In the genomic region with DNA sequence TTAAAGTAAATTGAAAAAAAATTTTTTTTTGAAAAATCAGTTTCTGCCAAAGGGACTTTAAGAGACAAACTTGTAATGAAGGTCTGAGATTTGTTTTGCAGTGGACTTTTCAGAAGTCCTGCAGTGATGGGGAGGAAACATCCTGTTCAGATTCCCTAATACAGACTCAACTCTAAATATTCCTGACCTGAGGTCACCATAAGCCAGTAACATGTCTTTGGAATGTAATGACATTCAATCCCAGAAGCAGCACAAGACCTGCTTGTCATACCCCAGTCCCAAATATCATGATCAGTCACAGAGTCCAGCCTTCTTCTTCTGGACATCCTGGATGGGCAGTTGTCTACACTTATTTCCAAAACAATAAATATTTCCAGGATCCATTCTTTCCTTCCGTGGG, we compare ENCODE assay signal across 35 cellular contexts.
"Had no signal": no experiment of that assay in that cellular context is flagged by ENCODE, and none has a peak within 500 bp of the region (broad histone marks: within the 10 kb centered on the region; RNA-seq: fewer than 3 reads in every experiment).

No MANE protein-coding gene starts in this region.

- H3K4me3 Mint-ChIP-seq: activated B cell treated with CpG ODN at 0.5 μM for 24 hours; activated CD8-positive, alpha-beta T cell treated with anti-CD3 and anti-CD28 coated beads for 36 hours; activated naive CD4-positive, alpha-beta T cell treated with anti-CD3 and anti-CD28 coated beads, Interleukin-2, amount 10 ng/mL, durations not matched to agents 7 days and 5 days; activated naive CD8-positive, alpha-beta T cell; activated naive CD8-positive, alpha-beta T cell treated with anti-CD3 and anti-CD28 coated beads, Interleukin-2, amount 50 U/mL, for 24 hours; activated T-helper 1 cell treated with anti-CD3 and anti-CD28 coated beads, Interleukin-12 subunit alpha, Interleukin-12 subunit beta, Interleukin-2, Interleukin-4 antibody, amounts not matched to agents 30 ng/mL and 10 ng/mL and 1 ng/mL, durations not matched to agents 14 hours and 24 hours and 36 hours; T-cell had no signal

- H3K4me3 ChIP-seq: MG63 had no signal

- H3K9me3 ChIP-seq: MG63 had no signal

- H3K27me3 ChIP-seq: brain microvascular endothelial cell, MG63 had no signal

- H3K4me1 Mint-ChIP-seq: activated naive CD4-positive, alpha-beta T cell treated with anti-CD3 and anti-CD28 coated beads, Interleukin-2, amount 10 ng/mL, durations not matched to agents 7 days and 5 days; activated naive CD8-positive, alpha-beta T cell treated with anti-CD3 and anti-CD28 coated beads, Interleukin-2, amount 50 U/mL, for 24 hours; T-cell had no signal

- DNase-seq: activated B cell treated with CpG ODN at 0.5 μM for 24 hours; activated CD4-positive, alpha-beta T cell treated with anti-CD3 and anti-CD28 coated beads for 4 hours; activated CD4-positive, alpha-beta T cell treated with anti-CD3 and anti-CD28 coated beads, Interleukin-2, amount 50 U/mL, for 4 hours; activated CD4-positive, CD25-positive, alpha-beta regulatory T cell treated with anti-CD3 and anti-CD28 coated beads, Interleukin-2, amount 50 U/mL, for 72 hours; activated CD8-positive, alpha-beta T cell treated with anti-CD3 and anti-CD28 coated beads for 36 hours; activated effector memory CD4-positive, alpha-beta T cell treated with Interleukin-2 at 50 U/mL for 16 hours; activated naive CD4-positive, alpha-beta T cell treated with anti-CD3 and anti-CD28 coated beads, Interleukin-2, amount 10 ng/mL, durations not matched to agents 7 days and 5 days; activated naive CD8-positive, alpha-beta T cell treated with anti-CD3 and anti-CD28 coated beads, Interleukin-2, amount 50 U/mL, for 24 hours; activated T-cell treated with anti-CD3 and anti-CD28 coated beads, Interleukin-2, amount 50 U/mL, for 1 hour; aorta; brain microvascular endothelial cell; central memory CD4-positive, alpha-beta T cell; Kasumi-1; KG1; MG63; NCI-H1048; NCI-H1105 treated with DMSO at 0.1 percent for 48 hours; NCI-H1436; NCI-H1694; NCI-H1930; NCI-H2081 treated with DMSO at 0.1 percent for 48 hours; NCI-H226; NCI-H446 treated with DMSO at 0.1 percent for 48 hours; NCI-H524; NCI-H69; NCI-H82; SHP77 treated with DMSO at 0.1 percent for 48 hours; T-cell; T-helper 2 cell; T-helper 9 cell had no signal

- ATAC-seq: activated CD8-positive, alpha-beta T cell treated with anti-CD3 and anti-CD28 coated beads for 36 hours; activated naive CD8-positive, alpha-beta T cell treated with anti-CD3 and anti-CD28 coated beads, Interleukin-2, amount 50 U/mL, for 24 hours; Panc1; SK-N-SH treated with all-trans-retinoic acid at 6 μM for 48 hours; T-cell had no signal

- H3K27ac Mint-ChIP-seq: activated B cell treated with CpG ODN at 0.5 μM for 24 hours; activated CD8-positive, alpha-beta T cell treated with anti-CD3 and anti-CD28 coated beads for 36 hours; activated naive CD4-positive, alpha-beta T cell treated with anti-CD3 and anti-CD28 coated beads, Interleukin-2, amount 10 ng/mL, durations not matched to agents 7 days and 5 days; activated naive CD8-positive, alpha-beta T cell; activated naive CD8-positive, alpha-beta T cell treated with anti-CD3 and anti-CD28 coated beads, Interleukin-2, amount 50 U/mL, for 24 hours; activated T-helper 1 cell treated with anti-CD3 and anti-CD28 coated beads, Interleukin-12 subunit alpha, Interleukin-12 subunit beta, Interleukin-2, Interleukin-4 antibody, amounts not matched to agents 30 ng/mL and 10 ng/mL and 1 ng/mL, durations not matched to agents 14 hours and 24 hours and 36 hours; T-cell had no signal

- H3K9me3 Mint-ChIP-seq: activated B cell treated with CpG ODN at 0.5 μM for 24 hours; activated CD8-positive, alpha-beta T cell treated with anti-CD3 and anti-CD28 coated beads for 36 hours; activated naive CD4-positive, alpha-beta T cell treated with anti-CD3 and anti-CD28 coated beads, Interleukin-2, amount 10 ng/mL, durations not matched to agents 7 days and 5 days; activated naive CD8-positive, alpha-beta T cell treated with anti-CD3 and anti-CD28 coated beads, Interleukin-2, amount 50 U/mL, for 24 hours; activated T-helper 1 cell treated with anti-CD3 and anti-CD28 coated beads, Interleukin-12 subunit alpha, Interleukin-12 subunit beta, Interleukin-2, Interleukin-4 antibody, amounts not matched to agents 30 ng/mL and 10 ng/mL and 1 ng/mL, durations not matched to agents 14 hours and 24 hours and 36 hours; T-cell had no signal

- H3K27me3 Mint-ChIP-seq: activated B cell treated with CpG ODN at 0.5 μM for 24 hours; activated CD8-positive, alpha-beta T cell treated with anti-CD3 and anti-CD28 coated beads for 36 hours; activated naive CD4-positive, alpha-beta T cell treated with anti-CD3 and anti-CD28 coated beads, Interleukin-2, amount 10 ng/mL, durations not matched to agents 7 days and 5 days; activated naive CD8-positive, alpha-beta T cell; activated naive CD8-positive, alpha-beta T cell treated with anti-CD3 and anti-CD28 coated beads, Interleukin-2, amount 50 U/mL, for 24 hours; T-cell had no signal

- H3K36me3 Mint-ChIP-seq: activated naive CD4-positive, alpha-beta T cell treated with anti-CD3 and anti-CD28 coated beads, Interleukin-2, amount 10 ng/mL, durations not matched to agents 7 days and 5 days had no signal

- H3K27ac ChIP-seq: brain microvascular endothelial cell, VCaP had no signal
